ENCODE assay signal across 8 cellular contexts in genomic region chr14:66508547-66508845, GRCh38. TPM values are rescaled to one million over a fixed set of nuclear protein-coding genes. Genes with fewer than 3 reads are reported as not detected.
DNase-seq lines count a peak whose midpoint lies in the region; ATAC-seq and TF ChIP-seq lines count a peak whose summit lies in the region.

No MANE protein-coding gene starts in this region.

- no peak for TF ChIP-seq EP300 in gastroesophageal sphincter (IDR thresholded peaks at IDR 0.05)

- peak overlapping the region; percentile 97 for H3K4me3 Mint-ChIP-seq in T-helper 17 cell

- no peak for TF ChIP-seq POLR2A in gastroesophageal sphincter (IDR thresholded peaks at IDR 0.05)
- no peak for TF ChIP-seq POLR2A in spleen (IDR thresholded peaks at IDR 0.05)

- ATAC-seq in GM21619 (IDR thresholded peaks at IDR 0.05; ENCODE audit: unreplicated experiment) = peak; percentile 0
- ATAC-seq in T-helper 17 cell = peak; percentile 2
- ATAC-seq in gastroesophageal sphincter = no peak
- ATAC-seq in HG03196 (IDR thresholded peaks at IDR 0.05; ENCODE audit: unreplicated experiment) = no peak
- no peak for ATAC-seq in HG03095 (IDR thresholded peaks at IDR 0.05; ENCODE audit: unreplicated experiment)

- no peaks in the 10 kb centered on the region for H3K27me3 ChIP-seq in gastroesophageal sphincter
- H3K27me3 ChIP-seq in spleen (replicated peaks in 1 of 7) = peaks cover 0 to 11% (median 0%) of the 10 kb centered on the region in 7 donors

- H3K4me1 Mint-ChIP-seq in T-helper 17 cell = peaks cover 20% of the 10 kb centered on the region

- H3K27ac Mint-ChIP-seq in T-helper 17 cell = peak overlapping the region; percentile 87

- H3K36me3 Mint-ChIP-seq in T-helper 17 cell (ENCODE audit: low read depth) = no peaks in the 10 kb centered on the region

- no peaks in the 10 kb centered on the region for H3K36me3 ChIP-seq in gastroesophageal sphincter
- no peaks in the 10 kb centered on the region for H3K36me3 ChIP-seq in spleen

- peak overlapping the region; percentile 60 to 93 for H3K4me3 ChIP-seq in gastroesophageal sphincter
- peak overlapping the region; percentile 77 to 99 (median 90) for H3K4me3 ChIP-seq in spleen

- 0% methylated on average over 1 of the region's 19 CpGs; no CpG with 5 or more reads in 1 of the 2 donors for WGBS in gastroesophageal sphincter (ENCODE audit: low coverage in 1 of 2), 2 donors
- 0 to 1% (median 0%) methylated on average over 5 to 19 of the region's 19 CpGs for WGBS in spleen, 5 donors

- peak overlapping the region; percentile 75 to 95 (median 92) for H3K27ac ChIP-seq in gastroesophageal sphincter
- H3K27ac ChIP-seq in spleen = peak overlapping the region; percentile 76 to 92 (median 86)

- no peak for DNase-seq in T-helper 17 cell
- DNase-seq in spleen = no peak
- no peak for DNase-seq in GDM1 (lab: John Stamatoyannopoulos, UW)
- DNase-seq in NCI-H187 (lab: John Stamatoyannopoulos, UW) = no peak

- H3K4me1 ChIP-seq in gastroesophageal sphincter (peaks cover 0 to 27% (median 6%) of the 10 kb centered on the region in 3 donors), spleen (peaks cover 8 to 55% (median 27%) of the 10 kb centered on the region in 6 donors)

- intact Hi-C loops in spleen (cut with DNase I; ENCODE audit: low total_unique reads) = no loop called here

- H3K27me3 Mint-ChIP-seq in T-helper 17 cell = no peaks in the 10 kb centered on the region

- H3K9me3 ChIP-seq in T-helper 17 cell (ENCODE audit: control insufficient read depth, low read length, poor library complexity, severe bottlenecking) (no peaks in the 10 kb centered on the region), gastroesophageal sphincter (no peaks in the 10 kb centered on the region), spleen (no peaks in the 10 kb centered on the region)

- no peak for TF ChIP-seq CTCF in gastroesophageal sphincter (IDR thresholded peaks at IDR 0.05)
- no peak for TF ChIP-seq CTCF in spleen (IDR thresholded peaks at IDR 0.05 in 8 of 11, conservative IDR thresholded peaks at IDR 0.05 in 3 of 11)

RNA-seq across cellular contexts. Expression of gene GPHN, which starts 0.5 kb away (rescaled TPM):
- total RNA-seq in T-helper 17 cell = 10 to 100 TPM; 23.1 to 24.4 TPM
- 10 to 100 TPM; 13.1 to 16.5 (median 14.7) TPM for total RNA-seq in gastroesophageal sphincter
- 10 to 100 TPM in 6 of 7 donors, 1 to 10 TPM in 1; 9.0 to 26.9 (median 15.4) TPM for total RNA-seq in spleen
- polyA plus RNA-seq in spleen = 10 to 100 TPM in 2 of 3 donors, 1 to 10 TPM in 1; 9.3 to 16.3 (median 16.1) TPM

RNA-seq across cellular contexts. Expression of gene CCDC196, which starts 22.3 kb away (rescaled TPM):
- total RNA-seq in T-helper 17 cell (not detected), gastroesophageal sphincter (not detected), spleen (not detected)
- polyA plus RNA-seq in spleen = not detected

Comparison
In these comparisons a context has a peak if more than half of its experiments do, and no peak if none do; other contexts are left out.
1. ATAC-seq: peak in GM21619 (single experiment) and T-helper 17 cell (single experiment); none in gastroesophageal sphincter (single experiment), HG03196 (single experiment) and HG03095 (single experiment).